8 cellular contexts compared by ENCODE assay signal in genomic region chr1:32394141-32394889, GRCh38. TPM values are rescaled to one million over a fixed set of nuclear protein-coding genes. Genes with fewer than 3 reads are reported as not detected.
DNase-seq lines count a peak whose midpoint lies in the region; ATAC-seq and TF ChIP-seq lines count a peak whose summit lies in the region.

TSS of gene BSDC1 (minus strand) at chr1:32394441. CDS start at chr1:32394414, 27 bp downstream.

- peak within 1 kb of the TSS; percentile 87 for H3K4me2 ChIP-seq in mammary epithelial cell (ENCODE audit: insufficient read depth, low read depth, low read length)

- DNase-seq in ACHN (peak; percentile 93), NCI-H2227 (lab: John Stamatoyannopoulos, UW; ENCODE audit: unreplicated experiment) (peak; percentile 99), WERI-Rb-1 (peak; percentile 99), mammary epithelial cell (peak; percentile 99)

- no peak for TF ChIP-seq CTCF in WERI-Rb-1 (IDR thresholded peaks at IDR 0.05; ENCODE audit: low read depth, low read length)
- no peak for TF ChIP-seq CTCF in mammary epithelial cell (conservative IDR thresholded peaks at IDR 0.05 in 1 of 2, IDR thresholded peaks at IDR 0.05 in 1 of 2; ENCODE audit: extremely low read depth in 1 of 2, insufficient read depth in 1 of 2, low read depth in 1 of 2, low read length in 2 of 2)

- peak within 1 kb of the TSS; percentile 65 for H3K4me3 ChIP-seq in WERI-Rb-1 (ENCODE audit: low read depth, low read length)
- H3K4me3 ChIP-seq in mammary epithelial cell (replicated peaks in 1 of 3; ENCODE audit: insufficient read depth in 1 of 3, low read depth in 2 of 3, low read length in 3 of 3), result peak within 1 kb of the TSS; percentile 64 to 91 (median 76)
- H3K4me3 ChIP-seq in iPS-18c (ENCODE audit: insufficient read depth, low read depth, low read length), result peak within 1 kb of the TSS; percentile 100
- H3K4me3 ChIP-seq in skeletal muscle tissue (ENCODE audit: low read length in 3 of 3), result peak within 1 kb of the TSS; percentile 89 to 98 (median 92)

- H3K27ac ChIP-seq in WERI-Rb-1 (peak within 1 kb of the TSS; percentile 88), mammary epithelial cell (ENCODE audit: insufficient read depth, low read depth, low read length) (peak within 1 kb of the TSS; percentile 81), skeletal muscle tissue (ENCODE audit: low read depth, low read length) (peak within 1 kb of the TSS; percentile 98)

- H4K20me1 ChIP-seq in mammary epithelial cell (ENCODE audit: insufficient read depth, low read length), result no peaks in the 10 kb centered on the region

- CTCF ChIA-PET in mammary epithelial cell (lab: Charles Lee; ENCODE audit: low non-redundant PET), result no interaction called here

- dilution Hi-C loops in mammary epithelial cell (cut with HindIII; ENCODE audit: low sequenced_read_pairs), result loop anchor here (5.0 kb wide), 2 partner anchors 37 to 72 kb away; no protein-coding TSS in a partner anchor

- intact Hi-C loops in mammary epithelial cell (cut with micrococcal nuclease), result no loop called here

- WGBS in mammary epithelial cell (ENCODE audit: low coverage, missing lambda C conversion rate), result 0% methylated on average over 10 of the region's 48 CpGs

- in situ Hi-C loops in ACHN (cut with HindIII; ENCODE audit: low pct_ligation_motif_present, low pct_unique_long_range_greater_than_20kb, low sequenced_read_pairs), result no loop called here
- in situ Hi-C loops in mammary epithelial cell (cut with MboI; ENCODE audit: low sequenced_read_pairs in 2 of 2), result no loop called here

- H3K4me1 ChIP-seq in mammary epithelial cell (ENCODE audit: insufficient read depth, low read length), result peaks cover 13% of the 10 kb centered on the region
- peaks cover 19 to 38% (median 27%) of the 10 kb centered on the region in 3 donors for H3K4me1 ChIP-seq in skeletal muscle tissue (ENCODE audit: control insufficient read depth in 3 of 3, insufficient read depth in 3 of 3, low read length in 3 of 3)

- H2AFZ ChIP-seq in mammary epithelial cell (ENCODE audit: low read depth, low read length), result peak within 1 kb of the TSS; percentile 94

- H3K27me3 ChIP-seq in WERI-Rb-1 (ENCODE audit: insufficient read depth, low read depth, severe bottlenecking) (no peaks in the 10 kb centered on the region), mammary epithelial cell (ENCODE audit: insufficient read depth, low read length) (no peaks in the 10 kb centered on the region), skeletal muscle tissue (ENCODE audit: control insufficient read depth in 3 of 3, insufficient read depth in 3 of 3, low read length in 3 of 3) (no peaks in the 10 kb centered on the region)

- peaks cover 42% of the 10 kb centered on the region for H3K79me2 ChIP-seq in mammary epithelial cell (ENCODE audit: insufficient read depth, low read length)

- no TSS peak for BruUV-seq in mammary epithelial cell (replicated peaks; lab: Mats Ljungman, UMichigan)

- ATAC-seq in GM18873 (IDR thresholded peaks at IDR 0.05; ENCODE audit: low FRiP score, unreplicated experiment) (peak; percentile 95), HG03139 (IDR thresholded peaks at IDR 0.05; ENCODE audit: unreplicated experiment) (peak; percentile 94)

- peaks cover 41% of the 10 kb centered on the region for H3K36me3 ChIP-seq in WERI-Rb-1
- peaks cover 3% of the 10 kb centered on the region for H3K36me3 ChIP-seq in mammary epithelial cell (ENCODE audit: insufficient read depth, low read length)
- H3K36me3 ChIP-seq in skeletal muscle tissue (ENCODE audit: control insufficient read depth in 3 of 3, insufficient read depth in 3 of 3, low read length in 3 of 3), result peaks cover 19 to 35% (median 28%) of the 10 kb centered on the region in 3 donors

- H3K9me3 ChIP-seq in WERI-Rb-1 (ENCODE audit: severe bottlenecking), result no peaks in the 10 kb centered on the region
- H3K9me3 ChIP-seq in mammary epithelial cell (replicated peaks; ENCODE audit: insufficient read depth, low read length), result no peaks in the 10 kb centered on the region
- no peaks in the 10 kb centered on the region for H3K9me3 ChIP-seq in iPS-18c (ENCODE audit: control insufficient read depth, insufficient read depth, low read length)
- no peaks in the 10 kb centered on the region for H3K9me3 ChIP-seq in skeletal muscle tissue (ENCODE audit: control insufficient read depth in 3 of 3, low read length in 3 of 3)

- H3K9ac ChIP-seq in mammary epithelial cell (ENCODE audit: insufficient read depth, low read length) (peak within 1 kb of the TSS; percentile 94), skeletal muscle tissue (ENCODE audit: low read depth in 1 of 3, low read length in 3 of 3) (peak within 1 kb of the TSS; percentile 95 to 97 (median 97))

RNA-seq across cellular contexts. Expression of gene BSDC1, which starts in this region (rescaled TPM):
- total RNA-seq in mammary epithelial cell, result 10 to 100 TPM; 47.6 to 78.5 TPM
- 33.2 TPM for polyA plus RNA-seq in mammary epithelial cell
- 27.8 TPM for polyA minus RNA-seq in mammary epithelial cell
- total RNA-seq in skeletal muscle tissue, result 37.1 TPM

Comparison
In these comparisons a context has a peak if more than half of its experiments do, and no peak if none do; other contexts are left out.
1. Peak in every context shown above with its lines: DNase-seq, ATAC-seq, H3K4me3 ChIP-seq and H3K27ac ChIP-seq.